Comparison of ENCODE assay signal across 8 cellular contexts in genomic region chr9:111621895-111622480, GRCh38. TPM values are rescaled to one million over a fixed set of nuclear protein-coding genes. Genes with fewer than 3 reads are reported as not detected.
DNase-seq lines count a peak whose midpoint lies in the region; ATAC-seq lines count a peak whose summit lies in the region.

No MANE protein-coding gene starts in this region.

- ATAC-seq in HG03066 (IDR thresholded peaks at IDR 0.05; ENCODE audit: low read depth, unreplicated experiment) (peak; percentile 52), HG03039 (IDR thresholded peaks at IDR 0.05; ENCODE audit: unreplicated experiment) (no peak)

- peak; percentile 32 to 53 for DNase-seq in NCI-H524 (lab: John Stamatoyannopoulos, UW)
- no peak for DNase-seq in NCI-H524 treated with DMSO at 0.1 percent for 48 hours (lab: John Stamatoyannopoulos, UW)
- DNase-seq in UCSD-AML1 (lab: John Stamatoyannopoulos, UW; ENCODE audit: unreplicated experiment): peak; percentile 15
- peak; percentile 32 for DNase-seq in germinal center (ENCODE audit: low spot score)
- peak; percentile 43 for DNase-seq in renal cortical epithelial cell (ENCODE audit: low read depth)
- DNase-seq in NCI-H345 treated with DMSO at 0.1 percent for 48 hours (lab: John Stamatoyannopoulos, UW; ENCODE audit: unreplicated experiment): no peak

RNA-seq across cellular contexts. Expression of gene DNAJC25, which starts 9.1 kb away (rescaled TPM):
- 12.2 and 20.2 TPM in 2 replicates for total RNA-seq in renal cortical epithelial cell

RNA-seq across cellular contexts. Expression of gene PTGR1, which starts 22.5 kb away (rescaled TPM):
- 106 and 167 TPM in 2 replicates for total RNA-seq in renal cortical epithelial cell

RNA-seq across cellular contexts. Expression of gene GNG10, which starts 39.4 kb away (rescaled TPM):
- 114 and 126 TPM in 2 replicates for total RNA-seq in renal cortical epithelial cell

Comparison
In these comparisons a context has a peak if more than half of its experiments do, and no peak if none do; other contexts are left out.
1. DNase-seq: peak in NCI-H524 (2 of 2), UCSD-AML1 (single experiment), germinal center (single experiment) and renal cortical epithelial cell (single experiment); none in NCI-H524 treated with DMSO at 0.1 percent for 48 hours (single experiment) and NCI-H345 treated with DMSO at 0.1 percent for 48 hours (single experiment).